ENCODE assay signal across 22 cellular contexts in genomic region chr11:123377355-123377754, GRCh38. TPM values are rescaled to one million over a fixed set of nuclear protein-coding genes. Genes with fewer than 3 reads are reported as not detected.
A peak's percentile ranks its signal among the peaks of the same experiment; 100 is the strongest.
DNase-seq lines count a peak whose midpoint lies in the region; FAIRE-seq and TF ChIP-seq lines count a peak whose summit lies in the region.
"Had no signal": no experiment of that assay in that cellular context is flagged by ENCODE, and none has a peak within 500 bp of the region (broad histone marks: within the 10 kb centered on the region; RNA-seq: fewer than 3 reads in every experiment).

No MANE protein-coding gene starts in this region.

- H3K27me3 Mint-ChIP-seq in T-helper 1 cell treated with Interleukin-12 subunit alpha and Interleukin-12 subunit beta and Interleukin-4 antibody, amounts not matched to agents 30 μg/mL and 1 μg/mL, for 36 hours (ENCODE audit: low read depth) = no peaks in the 10 kb centered on the region
- peaks cover 9% of the 10 kb centered on the region for H3K27me3 Mint-ChIP-seq in type B pancreatic cell
- H3K27me3 Mint-ChIP-seq: B cell; CD8-positive, alpha-beta memory T cell had no signal

- H3K4me3 ChIP-seq in iPS-18a (ENCODE audit: low read length) (peak overlapping the region; percentile 21), H7 (ENCODE audit: insufficient read depth, low read depth, low read length) (no peak overlapping the region)
- H3K4me3 ChIP-seq: HAP-1, MG63, PC-9 had no signal

- H3K27ac ChIP-seq in iPS-18a (ENCODE audit: low read length) = no peak overlapping the region
- H3K27ac ChIP-seq: 22Rv1, PC-9 had no signal

- no peaks in the 10 kb centered on the region for H3K9me3 ChIP-seq in iPS-18a (ENCODE audit: control insufficient read depth, low read depth, low read length)
- H3K9me3 ChIP-seq: HAP-1, MG63 had no signal

- H3K9me3 Mint-ChIP-seq in T-helper 1 cell treated with Interleukin-12 subunit alpha and Interleukin-12 subunit beta and Interleukin-4 antibody, amounts not matched to agents 30 μg/mL and 1 μg/mL, for 36 hours = no peaks in the 10 kb centered on the region
- no peaks in the 10 kb centered on the region for H3K9me3 Mint-ChIP-seq in type B pancreatic cell
- H3K9me3 Mint-ChIP-seq: CD14-positive monocyte; CD8-positive, alpha-beta memory T cell; HFFc6 had no signal

- H3K27ac Mint-ChIP-seq in T-helper 1 cell treated with Interleukin-12 subunit alpha and Interleukin-12 subunit beta and Interleukin-4 antibody, amounts not matched to agents 30 μg/mL and 1 μg/mL, for 36 hours = peak overlapping the region; percentile 2
- peak overlapping the region; percentile 2 for H3K27ac Mint-ChIP-seq in type B pancreatic cell
- H3K27ac Mint-ChIP-seq: B cell; CD8-positive, alpha-beta memory T cell; HFFc6 had no signal

- DNase-seq in T-helper 1 cell (no peak), SK-N-DZ (ENCODE audit: low spot score) (peak; percentile 80), type B pancreatic cell (ENCODE audit: extremely low spot score, unreplicated experiment) (no peak), H7 (no peak), H54 (ENCODE audit: insufficient read length, low spot score) (no peak)
- DNase-seq: CD8-positive, alpha-beta memory T cell; DMS79 treated with DMSO at 0.1 percent for 48 hours; HFFc6; IMR-90; KG1; MG63; NCI-H2029; NCI-H446 treated with DMSO at 0.1 percent for 48 hours; NCI-H526; Right ventricle myocardium superior had no signal

- peaks cover 36% of the 10 kb centered on the region for H3K36me3 Mint-ChIP-seq in T-helper 1 cell treated with Interleukin-12 subunit alpha and Interleukin-12 subunit beta and Interleukin-4 antibody, amounts not matched to agents 30 μg/mL and 1 μg/mL, for 36 hours (ENCODE audit: low read depth)
- no peaks in the 10 kb centered on the region for H3K36me3 Mint-ChIP-seq in type B pancreatic cell
- H3K36me3 Mint-ChIP-seq: CD14-positive monocyte; CD8-positive, alpha-beta memory T cell had no signal

- no peak for TF ChIP-seq CTCF in type B pancreatic cell (conservative IDR thresholded peaks at IDR 0.05)

- H3K4me1 ChIP-seq in iPS-18a (ENCODE audit: control insufficient read depth, low read depth, low read length) = peaks cover 15% of the 10 kb centered on the region
- H3K4me1 ChIP-seq: HAP-1 had no signal

- peaks cover 65% of the 10 kb centered on the region for H3K4me1 Mint-ChIP-seq in T-helper 1 cell treated with Interleukin-12 subunit alpha and Interleukin-12 subunit beta and Interleukin-4 antibody, amounts not matched to agents 30 μg/mL and 1 μg/mL, for 36 hours (ENCODE audit: low read depth)
- peaks cover 11% of the 10 kb centered on the region for H3K4me1 Mint-ChIP-seq in type B pancreatic cell (ENCODE audit: unreplicated experiment)
- H3K4me1 Mint-ChIP-seq: B cell, CD14-positive monocyte had no signal

- FAIRE-seq in H54 (lab: Jason Lieb, UNC) = no peak

- no peak overlapping the region for H3K9ac ChIP-seq in iPS-18a (ENCODE audit: low read length)

- TF ChIP-seq POLR2A in H54 (IDR thresholded peaks at IDR 0.05; ENCODE audit: low read depth, low read length) = no peak

- H3K4me3 Mint-ChIP-seq in T-helper 1 cell treated with Interleukin-12 subunit alpha and Interleukin-12 subunit beta and Interleukin-4 antibody, amounts not matched to agents 30 μg/mL and 1 μg/mL, for 36 hours = peak overlapping the region; percentile 4
- H3K4me3 Mint-ChIP-seq in type B pancreatic cell = no peak overlapping the region
- H3K4me3 Mint-ChIP-seq: B cell; CD14-positive monocyte; CD8-positive, alpha-beta memory T cell; HFFc6 had no signal

- H3K36me3 ChIP-seq in iPS-18a (ENCODE audit: control insufficient read depth, low read depth, low read length) (no peaks in the 10 kb centered on the region), H7 (replicated peaks; ENCODE audit: control insufficient read depth, insufficient read depth, low read length) (no peaks in the 10 kb centered on the region)
- H3K36me3 ChIP-seq: HAP-1, MG63 had no signal

- H3K27me3 ChIP-seq in iPS-18a (ENCODE audit: control insufficient read depth, insufficient read depth, low read length) (no peaks in the 10 kb centered on the region), H7 (ENCODE audit: control insufficient read depth, insufficient read depth, low read length) (no peaks in the 10 kb centered on the region; the same call in 1 of the 2 replicates)

RNA-seq across cellular contexts. Expression of gene GRAMD1B, which starts 52.7 kb away (rescaled TPM):
- 2.2 and 6.2 TPM in 2 replicates for polyA plus RNA-seq in SK-N-DZ (2014; cell fraction: cytosol; rRNA removed)
- 9.0 and 11.8 TPM in 2 replicates for polyA plus RNA-seq in SK-N-DZ (2014; cell fraction: nucleus; rRNA removed)
- total RNA-seq in type B pancreatic cell (ENCODE audit: low replicate concordance) = 2.6 and 15.2 TPM in 2 replicates
- 15.9 and 17.1 TPM in 2 replicates for total RNA-seq in H7 (2014; rRNA removed; shearing (Covaris generic))
